8 cellular contexts compared by ENCODE assay signal in the genomic region with DNA sequence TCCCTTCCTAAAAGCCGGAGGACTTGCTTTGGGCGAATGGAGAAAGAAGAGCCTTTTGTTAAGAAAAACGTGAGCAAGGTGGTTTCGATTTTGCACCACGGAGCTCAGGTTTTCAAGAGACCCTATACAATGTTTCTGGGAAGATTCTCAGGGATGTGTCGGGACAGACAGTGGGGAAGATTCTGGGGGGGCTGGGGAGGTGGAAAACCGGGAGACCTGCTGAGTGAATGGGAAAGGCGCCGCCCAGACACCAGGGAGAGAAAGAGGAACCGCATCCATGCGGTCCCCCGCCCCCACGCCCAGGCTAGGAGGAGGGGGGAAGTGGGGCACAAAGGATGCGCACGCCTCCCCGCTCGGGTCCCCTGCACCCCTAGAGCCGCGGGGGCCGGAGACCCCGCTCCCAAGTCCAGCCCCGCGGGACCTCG. TPM values are rescaled to one million over a fixed set of nuclear protein-coding genes. Genes with fewer than 3 reads are reported as not detected.
DNase-seq lines count a peak whose midpoint lies in the region; ATAC-seq and TF ChIP-seq lines count a peak whose summit lies in the region.

No MANE protein-coding gene starts in this region.

- peak; percentile 23 for ATAC-seq in GM21360 (IDR thresholded peaks at IDR 0.05; ENCODE audit: unreplicated experiment)

- no TSS peak for BruUV-seq in Caco-2 (replicated peaks; lab: Mats Ljungman, UMichigan)

- peak overlapping the region; percentile 95 to 100 (median 99) for H3K27ac ChIP-seq in skin epidermis

- H3K4me1 ChIP-seq in Caco-2 = peaks cover 17% of the 10 kb centered on the region

- in situ Hi-C loops in astrocyte of the cerebellum (cut with HindIII; ENCODE audit: low sequenced_read_pairs) = no loop called here

- H3K4me3 ChIP-seq in Caco-2 (ENCODE audit: low read depth, low read length) = peak overlapping the region; percentile 91
- peak overlapping the region; percentile 67 for H3K4me3 ChIP-seq in astrocyte of the cerebellum (ENCODE audit: low read depth, low read length)
- peak overlapping the region; percentile 91 for H3K4me3 ChIP-seq in iPS-11a (ENCODE audit: low read depth, low read length)
- H3K4me3 ChIP-seq in skin epidermis = peak overlapping the region; percentile 70 to 100 (median 89)

- H3K9me3 Mint-ChIP-seq in Caco-2 (ENCODE audit: unreplicated experiment) = no peaks in the 10 kb centered on the region

- intact Hi-C loops in Caco-2 (cut with micrococcal nuclease; ENCODE audit: unreplicated experiment) = loop anchor here (2.0 to 5.0 kb wide), 3 partner anchors 35 to 66 kb away; no protein-coding TSS in a partner anchor

- H3K36me3 ChIP-seq in Caco-2 (ENCODE audit: control insufficient read depth, insufficient read depth, low read length) = no peaks in the 10 kb centered on the region; the same call in 1 of the 2 replicates

- no peaks in the 10 kb centered on the region for H3K9me3 ChIP-seq in Caco-2

- peak; percentile 45 to 64 for DNase-seq in Caco-2
- DNase-seq in HUDEP-2 (lab: John Stamatoyannopoulos, UW; ENCODE audit: unreplicated experiment in 76 of 76) = peak in 41 of 76 experiments; percentile 5 to 61 (median 28)
- DNase-seq in SW480 (ENCODE audit: low spot score) = peak; percentile 58
- DNase-seq in astrocyte of the cerebellum (ENCODE audit: low read depth) = no peak
- DNase-seq in islet precursor cell = no peak

- no peaks in the 10 kb centered on the region for H3K27me3 Mint-ChIP-seq in Caco-2 (ENCODE audit: insufficient read depth, unreplicated experiment)

- TF ChIP-seq CTCF in Caco-2 (IDR thresholded peaks at IDR 0.05; ENCODE audit: insufficient read depth in 1 of 2, low read depth in 1 of 2, low read length in 1 of 2, severe bottlenecking in 1 of 2, unreplicated experiment in 1 of 2) (no peak), astrocyte of the cerebellum (IDR thresholded peaks at IDR 0.05; ENCODE audit: low read depth, low read length, missing control alignments) (no peak)

- no peaks in the 10 kb centered on the region for H3K4me1 Mint-ChIP-seq in Caco-2 (ENCODE audit: low read depth, unreplicated experiment)

- POLR2A ChIA-PET in Caco-2 (lab: Charles Lee) = interaction anchor here (0.6 to 0.7 kb wide), 4 partner anchors 11 to 1199 kb away, joined by 3 to 8 read pairs (median 4); no protein-coding TSS in a partner anchor

- H3K27ac Mint-ChIP-seq in Caco-2 (ENCODE audit: unreplicated experiment) = peak overlapping the region; percentile 89

- H3K27me3 ChIP-seq in Caco-2 (replicated peaks; ENCODE audit: control insufficient read depth, insufficient read depth, low read length) = no peaks in the 10 kb centered on the region

- H3K36me3 Mint-ChIP-seq in Caco-2 (ENCODE audit: insufficient read depth, unreplicated experiment) = peaks cover 64% of the 10 kb centered on the region

- peak overlapping the region; percentile 87 for H3K4me3 Mint-ChIP-seq in Caco-2 (ENCODE audit: unreplicated experiment)

- CTCF ChIA-PET in Caco-2 (lab: Charles Lee) = no interaction called here

RNA-seq across cellular contexts. Expression of a gene that starts 0.7 kb away (rescaled TPM):
- 141 and 150 TPM in 2 replicates for total RNA-seq in Caco-2 (2022)

RNA-seq across cellular contexts. Expression of a gene that starts 51.4 kb away (rescaled TPM):
- total RNA-seq in Caco-2 (2022) = 1.1 and 1.6 TPM in 2 replicates

RNA-seq across cellular contexts. Expression of a gene that starts 55.6 kb away (rescaled TPM):
- total RNA-seq in Caco-2 (2022) = 82.1 and 89.1 TPM in 2 replicates

Comparison
In these comparisons a context has a peak if more than half of its experiments do, and no peak if none do; other contexts are left out.
1. DNase-seq: peak in Caco-2 (2 of 2), HUDEP-2 (41 of 76) and SW480 (single experiment); none in astrocyte of the cerebellum (single experiment) and islet precursor cell (single experiment).
2. Peak in every context shown above with its lines, with median percentiles within 50 percentile points of each other: H3K4me3 ChIP-seq.